8 cellular contexts compared by ENCODE assay signal in genomic region chrX:2384486-2384885, GRCh38.
"Had no signal": no experiment of that assay in that cellular context is flagged by ENCODE, and none has a peak within 500 bp of the region (broad histone marks: within the 10 kb centered on the region; RNA-seq: fewer than 3 reads in every experiment).

No MANE protein-coding gene starts in this region.

- H3K27me3 Mint-ChIP-seq: IgD-negative memory B cell had no signal

- H3K4me3 ChIP-seq: GM23338 had no signal

- H3K27ac Mint-ChIP-seq: GM23338, H9, IgD-negative memory B cell had no signal

- ATAC-seq: GM23338, HepG2 had no signal

- H3K4me3 Mint-ChIP-seq: GM23338, H9, IgD-negative memory B cell had no signal

- H3K27ac ChIP-seq: HL-60 had no signal

- FAIRE-seq: H1, H54, HepG2 had no signal

- H2AFZ ChIP-seq: GM23338 had no signal

- H3K4me1 Mint-ChIP-seq: GM23338 had no signal

- H3K4me2 ChIP-seq: GM23338 had no signal

- H3K9me3 Mint-ChIP-seq: IgD-negative memory B cell had no signal

- DNase-seq: H9, KBM-7 had no signal
